8 cellular contexts compared by ENCODE assay signal in genomic region chr14:74257078-74257987, GRCh38. TPM values are rescaled to one million over a fixed set of nuclear protein-coding genes. Genes with fewer than 3 reads are reported as not detected.
DNase-seq lines count a peak whose midpoint lies in the region; ATAC-seq and TF ChIP-seq lines count a peak whose summit lies in the region.

No MANE protein-coding gene starts in this region.

- intact Hi-C loops in OCI-LY7 (cut with micrococcal nuclease; ENCODE audit: unreplicated experiment), result no loop called here
- intact Hi-C loops in activated T-helper 1 cell treated with anti-CD3 and anti-CD28 coated beads, Interleukin-12 subunit alpha, Interleukin-12 subunit beta, Interleukin-2, Interleukin-4 antibody, amounts not matched to agents 30 ng/mL and 10 ng/mL and 1 ng/mL, durations not matched to agents 14 hours and 24 hours and 36 hours (cut with micrococcal nuclease), result loop anchor here (1.0 to 2.0 kb wide), 3 partner anchors 46 to 235 kb away; partner anchors contain the start of genes ISCA2 and NPC2

- H3K4me3 ChIP-seq in GM12865 (ENCODE audit: low read depth, low read length) (peak overlapping the region; percentile 51), OCI-LY7 (ENCODE audit: low read depth, low read length, poor library complexity, severe bottlenecking) (peak overlapping the region; percentile 65), foreskin fibroblast (ENCODE audit: low read depth in 1 of 2, low read length in 2 of 2) (peak overlapping the region; percentile 60 to 68), neuron (ENCODE audit: low read length) (peak overlapping the region; percentile 53), subcutaneous abdominal adipose tissue (ENCODE audit: low read depth in 1 of 5, low read length in 5 of 5) (peak overlapping the region; percentile 49 to 71 (median 64))

- no peak overlapping the region for H3K27ac ChIP-seq in OCI-LY7 (ENCODE audit: low read depth, low read length, poor library complexity, severe bottlenecking)
- H3K27ac ChIP-seq in subcutaneous abdominal adipose tissue (ENCODE audit: low read depth, low read length), result no peak overlapping the region

- TF ChIP-seq CTCF in GM12865 (IDR thresholded peaks at IDR 0.05; ENCODE audit: insufficient read depth, low read depth, low read length, missing control alignments) (peak; percentile 90), OCI-LY7 (conservative IDR thresholded peaks at IDR 0.05; ENCODE audit: low read length) (peak; percentile 83), foreskin fibroblast (IDR thresholded peaks at IDR 0.05; ENCODE audit: low read depth, low read length) (peak; percentile 55)

- DNase-seq in GM12865 (ENCODE audit: low read depth) (peak; percentile 54), OCI-LY7 (ENCODE audit: low spot score) (peak; percentile 71), foreskin fibroblast (peak in 1 of 2 donors; percentile 65), cortex of kidney (lab: John Stamatoyannopoulos, UW) (no peak)
- peak; percentile 43 for DNase-seq in activated T-helper 1 cell treated with anti-CD3 and anti-CD28 coated beads, Interleukin-12 subunit alpha, Interleukin-12 subunit beta, Interleukin-2, Interleukin-4 antibody, amounts not matched to agents 30 ng/mL and 10 ng/mL and 1 ng/mL, durations not matched to agents 14 hours and 24 hours and 36 hours (ENCODE audit: low spot score)

- no peaks in the 10 kb centered on the region for H3K9me3 ChIP-seq in OCI-LY7 (ENCODE audit: low read length)
- no peaks in the 10 kb centered on the region for H3K9me3 ChIP-seq in neuron (ENCODE audit: low read length)
- no peaks in the 10 kb centered on the region for H3K9me3 ChIP-seq in subcutaneous abdominal adipose tissue (ENCODE audit: control insufficient read depth in 5 of 5, low read length in 5 of 5)

- peaks cover 26% of the 10 kb centered on the region for H3K27me3 Mint-ChIP-seq in activated T-helper 1 cell treated with anti-CD3 and anti-CD28 coated beads, Interleukin-12 subunit alpha, Interleukin-12 subunit beta, Interleukin-2, Interleukin-4 antibody, amounts not matched to agents 30 ng/mL and 10 ng/mL and 1 ng/mL, durations not matched to agents 14 hours and 24 hours and 36 hours (ENCODE audit: insufficient read depth)

- H3K4me3 Mint-ChIP-seq in activated T-helper 1 cell treated with anti-CD3 and anti-CD28 coated beads, Interleukin-12 subunit alpha, Interleukin-12 subunit beta, Interleukin-2, Interleukin-4 antibody, amounts not matched to agents 30 ng/mL and 10 ng/mL and 1 ng/mL, durations not matched to agents 14 hours and 24 hours and 36 hours, result peak overlapping the region; percentile 84

- H3K36me3 Mint-ChIP-seq in activated T-helper 1 cell treated with anti-CD3 and anti-CD28 coated beads, Interleukin-12 subunit alpha, Interleukin-12 subunit beta, Interleukin-2, Interleukin-4 antibody, amounts not matched to agents 30 ng/mL and 10 ng/mL and 1 ng/mL, durations not matched to agents 14 hours and 24 hours and 36 hours (ENCODE audit: low read depth), result no peaks in the 10 kb centered on the region

- H2AFZ ChIP-seq in OCI-LY7 (ENCODE audit: low read length) (peak overlapping the region; percentile 99), neuron (ENCODE audit: low read depth, low read length) (peak overlapping the region; percentile 72)

- CTCF ChIA-PET in OCI-LY7 (lab: Charles Lee; ENCODE audit: unreplicated experiment), result interaction anchor here (0.5 to 0.6 kb wide), 4 partner anchors 19 to 1088 kb away, joined by 3 to 4 read pairs (median 3); no protein-coding TSS in a partner anchor

- peak; percentile 80 for ATAC-seq in HG03159 (IDR thresholded peaks at IDR 0.05; ENCODE audit: unreplicated experiment)

- no peaks in the 10 kb centered on the region for H3K9me2 ChIP-seq in OCI-LY7 (ENCODE audit: insufficient read depth, low read length)

- H3K36me3 ChIP-seq in OCI-LY7 (ENCODE audit: insufficient read depth, low read length) (no peaks in the 10 kb centered on the region), neuron (ENCODE audit: insufficient read depth, low read length) (no peaks in the 10 kb centered on the region), subcutaneous abdominal adipose tissue (ENCODE audit: control insufficient read depth in 5 of 5, insufficient read depth in 5 of 5, low read length in 5 of 5) (no peaks in the 10 kb centered on the region)

- H3K9ac ChIP-seq in subcutaneous abdominal adipose tissue (ENCODE audit: low read length in 5 of 5), result peak overlapping the region in 3 of 5 donors; percentile 18 to 65 (median 55)

- peak overlapping the region; percentile 72 for H3K27ac Mint-ChIP-seq in activated T-helper 1 cell treated with anti-CD3 and anti-CD28 coated beads, Interleukin-12 subunit alpha, Interleukin-12 subunit beta, Interleukin-2, Interleukin-4 antibody, amounts not matched to agents 30 ng/mL and 10 ng/mL and 1 ng/mL, durations not matched to agents 14 hours and 24 hours and 36 hours

- H3K79me2 ChIP-seq in OCI-LY7 (ENCODE audit: insufficient read depth, low read depth, low read length), result no peaks in the 10 kb centered on the region

- no peaks in the 10 kb centered on the region for H3K4me1 Mint-ChIP-seq in activated T-helper 1 cell treated with anti-CD3 and anti-CD28 coated beads, Interleukin-12 subunit alpha, Interleukin-12 subunit beta, Interleukin-2, Interleukin-4 antibody, amounts not matched to agents 30 ng/mL and 10 ng/mL and 1 ng/mL, durations not matched to agents 14 hours and 24 hours and 36 hours (ENCODE audit: low read depth)

- peaks cover 56% of the 10 kb centered on the region for H3K27me3 ChIP-seq in neuron (ENCODE audit: insufficient read depth, low read length)
- H3K27me3 ChIP-seq in subcutaneous abdominal adipose tissue (ENCODE audit: control insufficient read depth in 5 of 5, insufficient read depth in 4 of 5, low read length in 5 of 5), result peaks cover 0 to 10% (median 9%) of the 10 kb centered on the region in 5 donors

- POLR2A ChIA-PET in OCI-LY7 (lab: Charles Lee), result no interaction called here

- H3K4me1 ChIP-seq in OCI-LY7 (ENCODE audit: insufficient read depth, low read length, poor library complexity, severe bottlenecking) (peaks cover 10% of the 10 kb centered on the region), neuron (ENCODE audit: insufficient read depth, low read length) (peaks cover 5% of the 10 kb centered on the region), subcutaneous abdominal adipose tissue (ENCODE audit: control insufficient read depth in 5 of 5, insufficient read depth in 5 of 5, low read length in 5 of 5) (peaks cover 0 to 16% (median 15%) of the 10 kb centered on the region in 5 donors)

- H4K20me1 ChIP-seq in OCI-LY7 (ENCODE audit: insufficient read depth, low read length), result no peaks in the 10 kb centered on the region; the same call in 1 of the 2 replicates

- H3K4me2 ChIP-seq in OCI-LY7 (ENCODE audit: low read length), result peak overlapping the region; percentile 82

- no TSS peak for BruUV-seq in OCI-LY7 (replicated peaks; lab: Mats Ljungman, UMichigan)

- no peaks in the 10 kb centered on the region for H3K9me3 Mint-ChIP-seq in activated T-helper 1 cell treated with anti-CD3 and anti-CD28 coated beads, Interleukin-12 subunit alpha, Interleukin-12 subunit beta, Interleukin-2, Interleukin-4 antibody, amounts not matched to agents 30 ng/mL and 10 ng/mL and 1 ng/mL, durations not matched to agents 14 hours and 24 hours and 36 hours

RNA-seq across cellular contexts. Expression of gene VSX2, which starts 18.1 kb away (rescaled TPM):
- total RNA-seq in OCI-LY7 (2014; rRNA removed; shearing (Covaris generic)), result not detected in 2 replicates
- total RNA-seq in OCI-LY7 (2022), result not detected in 2 replicates
- total RNA-seq in activated T-helper 1 cell treated with anti-CD3 and anti-CD28 coated beads, Interleukin-12 subunit alpha, Interleukin-12 subunit beta, Interleukin-2, Interleukin-4 antibody, amounts not matched to agents 30 ng/mL and 10 ng/mL and 1 ng/mL, durations not matched to agents 14 hours and 24 hours and 36 hours, result not detected in 2 replicates

RNA-seq across cellular contexts. Expression of gene ABCD4, which starts 45.4 kb away (rescaled TPM):
- total RNA-seq in OCI-LY7 (2014; rRNA removed; shearing (Covaris generic)), result 39.3 and 46.6 TPM in 2 replicates
- 74.7 and 80.5 TPM in 2 replicates for total RNA-seq in OCI-LY7 (2022)
- 38.8 and 44.4 TPM in 2 replicates for total RNA-seq in activated T-helper 1 cell treated with anti-CD3 and anti-CD28 coated beads, Interleukin-12 subunit alpha, Interleukin-12 subunit beta, Interleukin-2, Interleukin-4 antibody, amounts not matched to agents 30 ng/mL and 10 ng/mL and 1 ng/mL, durations not matched to agents 14 hours and 24 hours and 36 hours
